Comparison of ENCODE assay signal across 1 cellular context in the genomic region with DNA sequence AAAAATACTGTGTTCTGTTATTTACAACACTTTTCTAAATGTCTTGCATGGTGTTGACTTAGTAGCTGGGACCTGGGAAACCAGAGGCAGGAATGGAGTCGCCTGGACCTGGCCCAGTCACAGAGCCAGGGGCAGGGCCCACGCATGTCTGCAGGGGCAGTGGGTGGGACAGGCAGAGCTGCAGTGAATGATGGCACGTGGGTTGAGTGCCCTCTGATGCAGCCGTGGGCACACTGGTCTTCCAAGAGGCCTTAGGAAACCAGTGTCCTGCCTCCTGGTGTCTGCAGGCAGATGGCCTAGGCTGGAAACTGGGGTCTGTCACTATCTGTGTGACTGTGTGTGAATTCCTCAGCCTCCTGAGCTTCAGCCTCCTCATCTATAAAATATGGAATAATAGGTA.
TF ChIP-seq lines count a peak whose summit lies in the region.

No MANE protein-coding gene starts in this region.

TF ChIP-seq in HEK293, 187 proteins besides CTCF, POLR2A, EP300 and RAD21 (continued from another document):
- TF ChIP-seq ZNF777 (tag by site-specific recombination; IDR thresholded peaks at IDR 0.05; ENCODE audit: borderline replicate concordance) (no peak), ZNF121 (tag by site-specific recombination; IDR thresholded peaks at IDR 0.05) (no peak), ZNF416 (tag by site-specific recombination; IDR thresholded peaks at IDR 0.05) (no peak), GFI1B (tag by site-specific recombination; IDR thresholded peaks at IDR 0.05) (no peak), MZF1 (tag by site-specific recombination; IDR thresholded peaks at IDR 0.05; ENCODE audit: borderline replicate concordance) (no peak), ZNF248 (tag by site-specific recombination; IDR thresholded peaks at IDR 0.05) (no peak), ZNF549 (tag by site-specific recombination; IDR thresholded peaks at IDR 0.05) (no peak), ZFHX2 (tag by site-specific recombination; conservative IDR thresholded peaks at IDR 0.05) (peak; percentile 54; the same call in 1 of the 2 replicates), EGR2 (tag by site-specific recombination; IDR thresholded peaks at IDR 0.05; ENCODE audit: low read depth) (peak; percentile 81), ZNF701 (tag by site-specific recombination; IDR thresholded peaks at IDR 0.05) (no peak)
- TF ChIP-seq, protein P1, sequence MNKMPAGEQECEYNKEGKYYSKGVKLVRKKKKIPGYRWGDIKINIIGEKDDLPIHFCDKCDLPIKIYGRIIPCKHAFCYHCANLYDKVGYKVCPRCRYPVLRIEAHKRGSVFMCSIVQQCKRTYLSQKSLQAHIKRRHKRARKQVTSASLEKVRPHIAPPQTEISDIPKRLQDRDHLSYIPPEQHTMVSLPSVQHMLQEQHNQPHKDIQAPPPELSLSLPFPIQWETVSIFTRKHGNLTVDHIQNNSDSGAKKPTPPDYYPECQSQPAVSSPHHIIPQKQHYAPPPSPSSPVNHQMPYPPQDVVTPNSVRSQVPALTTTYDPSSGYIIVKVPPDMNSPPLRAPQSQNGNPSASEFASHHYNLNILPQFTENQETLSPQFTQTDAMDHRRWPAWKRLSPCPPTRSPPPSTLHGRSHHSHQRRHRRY (tag by site-specific recombination; IDR thresholded peaks at IDR 0.05), result no peak
- TF ChIP-seq, protein P2, sequence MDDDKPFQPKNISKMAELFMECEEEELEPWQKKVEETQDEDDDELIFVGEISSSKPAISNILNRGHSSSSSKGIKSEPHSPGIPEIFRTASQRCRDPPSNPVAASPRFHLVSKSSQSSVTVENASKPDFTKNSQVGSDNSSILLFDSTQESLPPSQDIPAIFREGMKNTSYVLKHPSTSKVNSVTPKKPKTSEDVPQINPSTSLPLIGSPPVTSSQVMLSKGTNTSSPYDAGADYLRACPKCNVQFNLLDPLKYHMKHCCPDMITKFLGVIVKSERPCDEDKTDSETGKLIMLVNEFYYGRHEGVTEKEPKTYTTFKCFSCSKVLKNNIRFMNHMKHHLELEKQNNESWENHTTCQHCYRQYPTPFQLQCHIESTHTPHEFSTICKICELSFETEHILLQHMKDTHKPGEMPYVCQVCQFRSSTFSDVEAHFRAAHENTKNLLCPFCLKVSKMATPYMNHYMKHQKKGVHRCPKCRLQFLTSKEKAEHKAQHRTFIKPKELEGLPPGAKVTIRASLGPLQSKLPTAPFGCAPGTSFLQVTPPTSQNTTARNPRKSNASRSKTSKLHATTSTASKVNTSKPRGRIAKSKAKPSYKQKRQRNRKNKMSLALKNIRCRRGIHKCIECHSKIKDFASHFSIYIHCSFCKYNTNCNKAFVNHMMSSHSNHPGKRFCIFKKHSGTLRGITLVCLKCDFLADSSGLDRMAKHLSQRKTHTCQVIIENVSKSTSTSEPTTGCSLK (tag by site-specific recombination; IDR thresholded peaks at IDR 0.05), result no peak
- TF ChIP-seq, protein P3, sequence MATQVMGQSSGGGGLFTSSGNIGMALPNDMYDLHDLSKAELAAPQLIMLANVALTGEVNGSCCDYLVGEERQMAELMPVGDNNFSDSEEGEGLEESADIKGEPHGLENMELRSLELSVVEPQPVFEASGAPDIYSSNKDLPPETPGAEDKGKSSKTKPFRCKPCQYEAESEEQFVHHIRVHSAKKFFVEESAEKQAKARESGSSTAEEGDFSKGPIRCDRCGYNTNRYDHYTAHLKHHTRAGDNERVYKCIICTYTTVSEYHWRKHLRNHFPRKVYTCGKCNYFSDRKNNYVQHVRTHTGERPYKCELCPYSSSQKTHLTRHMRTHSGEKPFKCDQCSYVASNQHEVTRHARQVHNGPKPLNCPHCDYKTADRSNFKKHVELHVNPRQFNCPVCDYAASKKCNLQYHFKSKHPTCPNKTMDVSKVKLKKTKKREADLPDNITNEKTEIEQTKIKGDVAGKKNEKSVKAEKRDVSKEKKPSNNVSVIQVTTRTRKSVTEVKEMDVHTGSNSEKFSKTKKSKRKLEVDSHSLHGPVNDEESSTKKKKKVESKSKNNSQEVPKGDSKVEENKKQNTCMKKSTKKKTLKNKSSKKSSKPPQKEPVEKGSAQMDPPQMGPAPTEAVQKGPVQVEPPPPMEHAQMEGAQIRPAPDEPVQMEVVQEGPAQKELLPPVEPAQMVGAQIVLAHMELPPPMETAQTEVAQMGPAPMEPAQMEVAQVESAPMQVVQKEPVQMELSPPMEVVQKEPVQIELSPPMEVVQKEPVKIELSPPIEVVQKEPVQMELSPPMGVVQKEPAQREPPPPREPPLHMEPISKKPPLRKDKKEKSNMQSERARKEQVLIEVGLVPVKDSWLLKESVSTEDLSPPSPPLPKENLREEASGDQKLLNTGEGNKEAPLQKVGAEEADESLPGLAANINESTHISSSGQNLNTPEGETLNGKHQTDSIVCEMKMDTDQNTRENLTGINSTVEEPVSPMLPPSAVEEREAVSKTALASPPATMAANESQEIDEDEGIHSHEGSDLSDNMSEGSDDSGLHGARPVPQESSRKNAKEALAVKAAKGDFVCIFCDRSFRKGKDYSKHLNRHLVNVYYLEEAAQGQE (tag by site-specific recombination; IDR thresholded peaks at IDR 0.05), result no peak
- TF ChIP-seq, protein P4, sequence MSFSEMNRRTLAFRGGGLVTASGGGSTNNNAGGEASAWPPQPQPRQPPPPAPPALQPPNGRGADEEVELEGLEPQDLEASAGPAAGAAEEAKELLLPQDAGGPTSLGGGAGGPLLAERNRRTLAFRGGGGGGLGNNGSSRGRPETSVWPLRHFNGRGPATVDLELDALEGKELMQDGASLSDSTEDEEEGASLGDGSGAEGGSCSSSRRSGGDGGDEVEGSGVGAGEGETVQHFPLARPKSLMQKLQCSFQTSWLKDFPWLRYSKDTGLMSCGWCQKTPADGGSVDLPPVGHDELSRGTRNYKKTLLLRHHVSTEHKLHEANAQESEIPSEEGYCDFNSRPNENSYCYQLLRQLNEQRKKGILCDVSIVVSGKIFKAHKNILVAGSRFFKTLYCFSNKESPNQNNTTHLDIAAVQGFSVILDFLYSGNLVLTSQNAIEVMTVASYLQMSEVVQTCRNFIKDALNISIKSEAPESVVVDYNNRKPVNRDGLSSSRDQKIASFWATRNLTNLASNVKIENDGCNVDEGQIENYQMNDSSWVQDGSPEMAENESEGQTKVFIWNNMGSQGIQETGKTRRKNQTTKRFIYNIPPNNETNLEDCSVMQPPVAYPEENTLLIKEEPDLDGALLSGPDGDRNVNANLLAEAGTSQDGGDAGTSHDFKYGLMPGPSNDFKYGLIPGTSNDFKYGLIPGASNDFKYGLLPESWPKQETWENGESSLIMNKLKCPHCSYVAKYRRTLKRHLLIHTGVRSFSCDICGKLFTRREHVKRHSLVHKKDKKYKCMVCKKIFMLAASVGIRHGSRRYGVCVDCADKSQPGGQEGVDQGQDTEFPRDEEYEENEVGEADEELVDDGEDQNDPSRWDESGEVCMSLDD (tag by site-specific recombination; IDR thresholded peaks at IDR 0.05), result no peak
